ENCODE assay signal across 1 cellular context in genomic region chr2:25976884-25977741, GRCh38.
TF ChIP-seq lines count a peak whose summit lies in the region.

No MANE protein-coding gene starts in this region.

TF ChIP-seq in GM12878, 131 proteins besides CTCF, POLR2A, EP300 and RAD21:
- TF ChIP-seq CEBPB (IDR thresholded peaks at IDR 0.05; ENCODE audit: borderline replicate concordance in 1 of 2, low read depth in 2 of 2, low read length in 2 of 2) (no peak), BCL3 (IDR thresholded peaks at IDR 0.05; ENCODE audit: borderline replicate concordance, insufficient read depth, low read depth, low read length, poor library complexity, severe bottlenecking) (peak; percentile 73)
